In the genomic region with DNA sequence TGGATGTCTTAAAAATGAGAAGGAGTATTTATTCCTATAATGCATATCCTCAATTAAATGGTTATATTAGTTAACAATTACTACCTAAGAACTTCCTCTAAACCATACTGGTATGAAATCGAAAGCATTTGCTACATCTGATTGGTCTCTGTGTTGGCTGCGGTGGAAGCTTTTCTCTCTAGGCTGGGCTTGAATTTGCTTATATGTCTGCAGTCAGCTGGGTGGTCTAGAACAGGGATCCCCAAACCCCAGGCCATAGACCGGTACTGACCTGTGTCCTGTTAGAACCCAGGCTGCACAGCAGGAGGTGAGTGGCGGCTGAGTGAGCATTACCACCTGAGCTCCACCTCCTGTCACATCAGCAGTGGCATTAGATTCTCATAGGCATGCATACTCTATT, we compare ENCODE assay signal across 27 cellular contexts.
"Had no signal": no experiment of that assay in that cellular context is flagged by ENCODE, and none has a peak within 500 bp of the region (broad histone marks: within the 10 kb centered on the region; RNA-seq: fewer than 3 reads in every experiment).

No MANE protein-coding gene starts in this region.

- H3K36me3 ChIP-seq: brain microvascular endothelial cell had no signal

- H3K27me3 Mint-ChIP-seq: activated CD4-positive, alpha-beta T cell treated with anti-CD3 and anti-CD28 coated beads for 36 hours; activated CD4-positive, alpha-beta T cell treated with anti-CD3 and anti-CD28 coated beads, Interleukin-2, amount 10 ng/mL, durations not matched to agents 7 days and 5 days; activated naive CD4-positive, alpha-beta T cell treated with anti-CD3 and anti-CD28 coated beads, Interleukin-2, amount 10 ng/mL, durations not matched to agents 7 days and 5 days; activated naive CD8-positive, alpha-beta T cell; activated naive CD8-positive, alpha-beta T cell treated with anti-CD3 and anti-CD28 coated beads, Interleukin-2, amount 50 U/mL, for 24 hours had no signal

- DNase-seq: activated CD4-positive, alpha-beta T cell treated with anti-CD3 and anti-CD28 coated beads for 36 hours; activated CD4-positive, alpha-beta T cell treated with anti-CD3 and anti-CD28 coated beads, Interleukin-2, amount 10 ng/mL, durations not matched to agents 7 days and 5 days; activated CD4-positive, alpha-beta T cell treated with anti-CD3 and anti-CD28 coated beads, Interleukin-2, amount 50 U/mL, for 48 hours; activated CD8-positive, alpha-beta T cell treated with anti-CD3 and anti-CD28 coated beads, Interleukin-2, amount 10 ng/mL, durations not matched to agents 7 days and 5 days; activated gamma-delta T cell treated with Interleukin-2 at 50 U/mL for 16 hours; activated naive CD4-positive, alpha-beta T cell treated with anti-CD3 and anti-CD28 coated beads, Interleukin-2, amount 10 ng/mL, durations not matched to agents 7 days and 5 days; activated naive CD8-positive, alpha-beta T cell treated with anti-CD3 and anti-CD28 coated beads, Interleukin-2, amount 50 U/mL, for 24 hours; activated T-cell treated with anti-CD3 and anti-CD28 coated beads, Interleukin-2, amount 50 U/mL, for 4 hours; anterior cingulate cortex; central memory CD4-positive, alpha-beta T cell; NCI-H1092 treated with DMSO at 0.1 percent for 48 hours; NCI-H146; NCI-H187; NCI-H2029 treated with DMSO at 0.1 percent for 48 hours; NCI-H2107; NCI-H510A; NCI-H526; NCI-H748 treated with DMSO at 0.1 percent for 48 hours; PC-9; SIG-M5 had no signal

- H3K9me3 Mint-ChIP-seq: activated CD4-positive, alpha-beta T cell treated with anti-CD3 and anti-CD28 coated beads, Interleukin-2, amount 10 ng/mL, durations not matched to agents 7 days and 5 days; activated naive CD8-positive, alpha-beta T cell treated with anti-CD3 and anti-CD28 coated beads, Interleukin-2, amount 50 U/mL, for 24 hours; activated T-cell treated with anti-CD3 and anti-CD28 coated beads, Interleukin-2, amount 50 U/mL, for 4 hours; T-helper 1 cell treated with Interleukin-12 subunit alpha and Interleukin-12 subunit beta and Interleukin-4 antibody, amounts not matched to agents 30 μg/mL and 1 μg/mL, for 36 hours had no signal

- H3K4me3 Mint-ChIP-seq: activated CD4-positive, alpha-beta T cell treated with anti-CD3 and anti-CD28 coated beads for 36 hours; activated CD4-positive, alpha-beta T cell treated with anti-CD3 and anti-CD28 coated beads, Interleukin-2, amount 10 ng/mL, durations not matched to agents 7 days and 5 days; activated CD8-positive, alpha-beta T cell treated with anti-CD3 and anti-CD28 coated beads, Interleukin-2, amount 10 ng/mL, durations not matched to agents 7 days and 5 days; activated naive CD4-positive, alpha-beta T cell treated with anti-CD3 and anti-CD28 coated beads, Interleukin-2, amount 10 ng/mL, durations not matched to agents 7 days and 5 days; activated naive CD8-positive, alpha-beta T cell; activated naive CD8-positive, alpha-beta T cell treated with anti-CD3 and anti-CD28 coated beads, Interleukin-2, amount 50 U/mL, for 24 hours; activated T-cell treated with anti-CD3 and anti-CD28 coated beads, Interleukin-2, amount 50 U/mL, for 4 hours; activated T-helper 1 cell treated with anti-CD3 and anti-CD28 coated beads, Interleukin-12 subunit alpha, Interleukin-12 subunit beta, Interleukin-2, Interleukin-4 antibody, amounts not matched to agents 30 ng/mL and 10 ng/mL and 1 ng/mL, durations not matched to agents 14 hours and 24 hours and 36 hours; T-helper 1 cell treated with Interleukin-12 subunit alpha and Interleukin-12 subunit beta and Interleukin-4 antibody, amounts not matched to agents 30 μg/mL and 1 μg/mL, for 36 hours; T-helper 2 cell treated with Interferon-gamma antibody and Interleukin-4, amounts not matched to agents 5 μg/mL and 100 μg/mL, for 36 hours had no signal

- H3K27ac Mint-ChIP-seq: activated CD4-positive, alpha-beta T cell treated with anti-CD3 and anti-CD28 coated beads for 36 hours; activated CD4-positive, alpha-beta T cell treated with anti-CD3 and anti-CD28 coated beads, Interleukin-2, amount 10 ng/mL, durations not matched to agents 7 days and 5 days; activated CD8-positive, alpha-beta T cell treated with anti-CD3 and anti-CD28 coated beads, Interleukin-2, amount 10 ng/mL, durations not matched to agents 7 days and 5 days; activated naive CD4-positive, alpha-beta T cell treated with anti-CD3 and anti-CD28 coated beads, Interleukin-2, amount 10 ng/mL, durations not matched to agents 7 days and 5 days; activated naive CD8-positive, alpha-beta T cell; activated naive CD8-positive, alpha-beta T cell treated with anti-CD3 and anti-CD28 coated beads, Interleukin-2, amount 50 U/mL, for 24 hours; activated T-helper 1 cell treated with anti-CD3 and anti-CD28 coated beads, Interleukin-12 subunit alpha, Interleukin-12 subunit beta, Interleukin-2, Interleukin-4 antibody, amounts not matched to agents 30 ng/mL and 10 ng/mL and 1 ng/mL, durations not matched to agents 14 hours and 24 hours and 36 hours; T-helper 1 cell treated with Interleukin-12 subunit alpha and Interleukin-12 subunit beta and Interleukin-4 antibody, amounts not matched to agents 30 μg/mL and 1 μg/mL, for 36 hours; T-helper 2 cell treated with Interferon-gamma antibody and Interleukin-4, amounts not matched to agents 5 μg/mL and 100 μg/mL, for 36 hours had no signal

- H3K4me2 ChIP-seq: PC-9 had no signal

- H3K27me3 ChIP-seq: brain microvascular endothelial cell had no signal

- H3K4me3 ChIP-seq: PC-9 had no signal

- ATAC-seq: activated CD4-positive, alpha-beta T cell treated with anti-CD3 and anti-CD28 coated beads for 36 hours; activated CD4-positive, CD25-positive, alpha-beta regulatory T cell treated with anti-CD3 and anti-CD28 coated beads, Interleukin-2, amount 50 U/mL, for 24 hours; activated CD8-positive, alpha-beta T cell treated with anti-CD3 and anti-CD28 coated beads, Interleukin-2, amount 10 ng/mL, durations not matched to agents 7 days and 5 days; activated naive CD8-positive, alpha-beta T cell treated with anti-CD3 and anti-CD28 coated beads, Interleukin-2, amount 50 U/mL, for 24 hours; activated T-cell treated with anti-CD3 and anti-CD28 coated beads, Interleukin-2, amount 50 U/mL, for 4 hours had no signal

- H3K27ac ChIP-seq: PC-9, RWPE1 had no signal

- H2AFZ ChIP-seq: PC-9 had no signal
